11 cellular contexts compared by ENCODE assay signal in genomic region chr1:228265167-228265566, GRCh38. TPM values are rescaled to one million over a fixed set of nuclear protein-coding genes. Genes with fewer than 3 reads are reported as not detected.
A peak's percentile ranks its signal among the peaks of the same experiment; 100 is the strongest.
DNase-seq lines count a peak whose midpoint lies in the region; ATAC-seq lines count a peak whose summit lies in the region.
"Had no signal": no experiment of that assay in that cellular context is flagged by ENCODE, and none has a peak within 500 bp of the region (broad histone marks: within the 10 kb centered on the region; RNA-seq: fewer than 3 reads in every experiment).

No MANE protein-coding gene starts in this region.

- no peak for ATAC-seq in HG03571 (IDR thresholded peaks at IDR 0.05; ENCODE audit: unreplicated experiment)

- H3K36me3 ChIP-seq in H7 (replicated peaks; ENCODE audit: control insufficient read depth, insufficient read depth, low read length), result no peaks in the 10 kb centered on the region

- no peaks in the 10 kb centered on the region for H3K27me3 ChIP-seq in H7 (ENCODE audit: control insufficient read depth, insufficient read depth, low read length)

- H3K4me3 ChIP-seq in H7 (ENCODE audit: insufficient read depth, low read depth, low read length), result no peak overlapping the region

- DNase-seq in CMK (ENCODE audit: low read depth), result peak; percentile 43
- DNase-seq in LHCN-M2 (ENCODE audit: low read depth), result peak; percentile 9
- DNase-seq in amniotic epithelial cell (ENCODE audit: low read depth), result peak; percentile 35
- DNase-seq in kidney tubule cell (ENCODE audit: low spot score), result peak; percentile 1
- DNase-seq in effector CD8-positive, alpha-beta T cell (lab: John Stamatoyannopoulos, UW), result no peak
- no peak for DNase-seq in NCI-H2107 (lab: John Stamatoyannopoulos, UW)
- DNase-seq in H7, result no peak
- DNase-seq: KBM-7, kidney glomerular epithelial cell, NCI-H446 had no signal

RNA-seq across cellular contexts. Expression of gene OBSCN, which starts 57.3 kb away (rescaled TPM):
- total RNA-seq in LHCN-M2 (2014; rRNA removed), result 2.1 TPM in 2 replicates
- polyA plus RNA-seq in LHCN-M2 (2012), result 1.9 TPM
- total RNA-seq in H7 (2014; rRNA removed; shearing (Covaris generic)), result 18.9 and 25.2 TPM in 2 replicates

Comparison
In these comparisons a context has a peak if more than half of its experiments do, and no peak if none do; other contexts are left out.
1. DNase-seq: peak in CMK (single experiment), LHCN-M2 (single experiment), amniotic epithelial cell (single experiment) and kidney tubule cell (single experiment); none in effector CD8-positive, alpha-beta T cell (single experiment), NCI-H2107 (single experiment) and H7 (single experiment).